In genomic region chr7:121393005-121393366, GRCh38 we compare ENCODE assay signal across 1 cellular context.
A peak's percentile ranks its signal among the peaks of the same experiment; 100 is the strongest.
TF ChIP-seq lines count a peak whose summit lies in the region.

No MANE protein-coding gene starts in this region.

TF ChIP-seq in GM12878, 131 proteins besides CTCF, POLR2A, EP300 and RAD21 (continued from another document):
- TF ChIP-seq MLLT1 (IDR thresholded peaks at IDR 0.05): peak; percentile 92
TF ChIP-seq in GM12878: peak in this region for 1.
